ENCODE assay signal across 15 cellular contexts in the genomic region with DNA sequence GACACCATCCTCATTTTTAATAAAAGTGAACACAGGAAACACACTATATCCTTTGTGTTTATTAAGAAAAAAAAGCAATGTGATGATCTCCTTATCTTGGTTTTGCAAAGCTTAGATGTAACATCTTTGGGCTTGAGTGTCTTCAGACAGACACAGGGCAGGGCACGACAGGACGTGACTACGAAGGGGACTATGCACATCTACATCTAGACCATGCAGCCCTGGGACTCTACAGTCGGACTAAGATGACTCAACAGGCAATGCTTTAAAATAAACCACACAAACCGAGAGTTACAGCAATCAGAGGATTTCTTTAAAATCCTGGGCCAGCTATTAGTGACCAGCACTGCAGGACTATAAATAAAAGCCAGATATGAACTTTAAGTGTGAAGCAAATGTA. TPM values are rescaled to one million over a fixed set of nuclear protein-coding genes. Genes with fewer than 3 reads are reported as not detected.
A peak's percentile ranks its signal among the peaks of the same experiment; 100 is the strongest.
DNase-seq lines count a peak whose midpoint lies in the region; ATAC-seq and TF ChIP-seq lines count a peak whose summit lies in the region.
"Had no signal": no experiment of that assay in that cellular context is flagged by ENCODE, and none has a peak within 500 bp of the region (broad histone marks: within the 10 kb centered on the region; RNA-seq: fewer than 3 reads in every experiment).

No MANE protein-coding gene starts in this region.

- no peaks in the 10 kb centered on the region for H3K27me3 Mint-ChIP-seq in MCF 10A (ENCODE audit: insufficient read depth, unreplicated experiment)
- H3K27me3 Mint-ChIP-seq: naive thymus-derived CD4-positive, alpha-beta T cell had no signal

- H3K4me3 Mint-ChIP-seq in MCF 10A (ENCODE audit: unreplicated experiment) = no peak overlapping the region
- H3K4me3 Mint-ChIP-seq: naive thymus-derived CD4-positive, alpha-beta T cell had no signal

- POLR2A ChIA-PET in MCF 10A (lab: Yijun Ruan, JAX) = no interaction called here

- no peaks in the 10 kb centered on the region for H3K36me3 ChIP-seq in breast epithelium

- no peak for TF ChIP-seq CTCF in MCF 10A (IDR thresholded peaks at IDR 0.05; ENCODE audit: unreplicated experiment)
- TF ChIP-seq CTCF in breast epithelium (IDR thresholded peaks at IDR 0.05) = no peak
- no peak for TF ChIP-seq CTCF in fibroblast of the aortic adventitia (IDR thresholded peaks at IDR 0.05; ENCODE audit: insufficient read depth, low read length)

- DNase-seq in MCF 10A (ENCODE audit: unreplicated experiment) = peak; percentile 39
- no peak for DNase-seq in breast epithelium (ENCODE audit: low spot score in 2 of 2)
- peak; percentile 40 to 76 for DNase-seq in SW 1271 (lab: John Stamatoyannopoulos, UW)
- DNase-seq in fibroblast of the aortic adventitia (ENCODE audit: low read depth) = peak; percentile 59
- no peak for DNase-seq in UCSD-AML1 (lab: John Stamatoyannopoulos, UW; ENCODE audit: unreplicated experiment)
- no peak for DNase-seq in DMS79 (lab: John Stamatoyannopoulos, UW)
- no peak for DNase-seq in hippocampal formation (lab: John Stamatoyannopoulos, UW)
- DNase-seq: activated CD4-positive, alpha-beta T cell treated with anti-CD3 and anti-CD28 coated beads for 4 hours; DMS53; KG1; naive thymus-derived CD4-positive, alpha-beta T cell; NCI-H2029 treated with DMSO at 0.1 percent for 48 hours had no signal

- H3K9me3 Mint-ChIP-seq in MCF 10A (ENCODE audit: unreplicated experiment) = peaks cover 15% of the 10 kb centered on the region
- H3K9me3 Mint-ChIP-seq: activated T-helper 2 cell treated with anti-CD3 and anti-CD28 coated beads, Interferon-gamma antibody, Interleukin-2, Interleukin-4, amounts not matched to agents 10 μg/mL and 5 μg/mL and 100 μg/mL, durations not matched to agents 14 hours and 24 hours and 36 hours had no signal

- H3K9me3 ChIP-seq in breast epithelium = no peaks in the 10 kb centered on the region

- intact Hi-C loops in MCF 10A (cut with micrococcal nuclease) (no loop called here), breast epithelium (cut with DNase I; ENCODE audit: low total_unique reads) (no loop called here)

- CTCF ChIA-PET in MCF 10A (lab: Yijun Ruan, JAX) = no interaction called here

- H3K4me1 Mint-ChIP-seq in MCF 10A (ENCODE audit: insufficient read depth, unreplicated experiment) = peaks cover 19% of the 10 kb centered on the region

- no peak overlapping the region for H3K27ac ChIP-seq in breast epithelium

- BruUV-seq in MCF 10A (replicated peaks; lab: Mats Ljungman, UMichigan) = no TSS peak

- ATAC-seq in HG03039 (IDR thresholded peaks at IDR 0.05; ENCODE audit: unreplicated experiment) = no peak
- ATAC-seq: sciatic nerve had no signal

- TF ChIP-seq POLR2A in breast epithelium (IDR thresholded peaks at IDR 0.05) = no peak

- H3K27me3 ChIP-seq in breast epithelium = no peaks in the 10 kb centered on the region

- H3K4me3 ChIP-seq in breast epithelium (no peak overlapping the region), fibroblast of the aortic adventitia (ENCODE audit: low read depth, low read length) (no peak overlapping the region)

- H3K36me3 Mint-ChIP-seq in MCF 10A (ENCODE audit: insufficient read depth, unreplicated experiment) = peaks cover 31% of the 10 kb centered on the region

- H3K4me1 ChIP-seq in breast epithelium = no peaks in the 10 kb centered on the region

- no peak overlapping the region for H3K27ac Mint-ChIP-seq in MCF 10A (ENCODE audit: low read depth, unreplicated experiment)
- H3K27ac Mint-ChIP-seq: activated T-helper 2 cell treated with anti-CD3 and anti-CD28 coated beads, Interferon-gamma antibody, Interleukin-2, Interleukin-4, amounts not matched to agents 10 μg/mL and 5 μg/mL and 100 μg/mL, durations not matched to agents 14 hours and 24 hours and 36 hours had no signal

RNA-seq across cellular contexts. Expression of gene TM2D3, which starts 22.8 kb away (rescaled TPM):
- total RNA-seq in MCF 10A (2022) (25.7 and 26.2 TPM in 2 replicates), breast epithelium (10 to 100 TPM; 40.3 to 49.8 (median 46.2) TPM), fibroblast of the aortic adventitia (ENCODE audit: low replicate concordance) (37.0 and 41.8 TPM in 2 replicates)

RNA-seq across cellular contexts. Expression of gene TARS3, which starts 49.3 kb away (rescaled TPM):
- total RNA-seq in MCF 10A (2022) (5.0 and 7.2 TPM in 2 replicates), breast epithelium (10 to 100 TPM; 21.3 to 32.8 (median 25.3) TPM), fibroblast of the aortic adventitia (ENCODE audit: low replicate concordance) (10.0 and 12.1 TPM in 2 replicates)

Comparison
In these comparisons a context has a peak if more than half of its experiments do, and no peak if none do; other contexts are left out.
1. DNase-seq: peak in MCF 10A (single experiment), SW 1271 (2 of 2) and fibroblast of the aortic adventitia (single experiment); none in breast epithelium (0 of 2), UCSD-AML1 (single experiment), DMS79 (single experiment) and hippocampal formation (0 of 2).